Comparison of ENCODE assay signal across 2 cellular contexts in the genomic region with DNA sequence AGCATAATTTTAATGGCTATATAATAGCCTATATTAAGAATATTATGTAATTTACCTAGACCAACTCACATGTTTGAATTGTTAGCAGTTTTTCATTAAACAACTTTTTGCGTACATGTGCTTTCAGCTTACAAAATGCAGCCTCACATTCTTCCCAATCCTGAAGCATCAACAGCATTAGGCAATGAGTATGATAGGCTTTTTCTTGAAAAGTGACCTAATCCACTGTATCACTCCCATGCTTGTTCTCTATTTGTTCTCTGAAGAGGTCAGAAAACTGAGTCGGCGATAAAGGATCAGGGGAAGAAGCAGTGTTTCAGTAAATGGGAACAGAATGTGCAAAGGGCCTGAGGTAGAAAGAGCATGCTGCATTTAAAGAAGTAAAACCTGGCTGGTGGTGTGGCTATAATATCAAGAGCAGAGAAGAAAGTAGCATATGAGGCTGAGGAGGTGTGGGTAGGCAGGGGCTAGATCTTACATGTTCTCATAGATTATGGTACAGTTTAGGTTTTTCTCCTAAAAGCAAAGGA.
TF ChIP-seq lines count a peak whose summit lies in the region.

No MANE protein-coding gene starts in this region.

TF ChIP-seq in IMR-90, 13 proteins besides CTCF, POLR2A, EP300 and RAD21 (continued from another document):
- TF ChIP-seq, protein P1, sequence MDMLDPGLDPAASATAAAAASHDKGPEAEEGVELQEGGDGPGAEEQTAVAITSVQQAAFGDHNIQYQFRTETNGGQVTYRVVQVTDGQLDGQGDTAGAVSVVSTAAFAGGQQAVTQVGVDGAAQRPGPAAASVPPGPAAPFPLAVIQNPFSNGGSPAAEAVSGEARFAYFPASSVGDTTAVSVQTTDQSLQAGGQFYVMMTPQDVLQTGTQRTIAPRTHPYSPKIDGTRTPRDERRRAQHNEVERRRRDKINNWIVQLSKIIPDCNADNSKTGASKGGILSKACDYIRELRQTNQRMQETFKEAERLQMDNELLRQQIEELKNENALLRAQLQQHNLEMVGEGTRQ (IDR thresholded peaks at IDR 0.05; ENCODE audit: low read depth, low read length): no peak
- TF ChIP-seq, protein P2, sequence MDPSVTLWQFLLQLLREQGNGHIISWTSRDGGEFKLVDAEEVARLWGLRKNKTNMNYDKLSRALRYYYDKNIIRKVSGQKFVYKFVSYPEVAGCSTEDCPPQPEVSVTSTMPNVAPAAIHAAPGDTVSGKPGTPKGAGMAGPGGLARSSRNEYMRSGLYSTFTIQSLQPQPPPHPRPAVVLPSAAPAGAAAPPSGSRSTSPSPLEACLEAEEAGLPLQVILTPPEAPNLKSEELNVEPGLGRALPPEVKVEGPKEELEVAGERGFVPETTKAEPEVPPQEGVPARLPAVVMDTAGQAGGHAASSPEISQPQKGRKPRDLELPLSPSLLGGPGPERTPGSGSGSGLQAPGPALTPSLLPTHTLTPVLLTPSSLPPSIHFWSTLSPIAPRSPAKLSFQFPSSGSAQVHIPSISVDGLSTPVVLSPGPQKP (IDR thresholded peaks at IDR 0.05; ENCODE audit: borderline replicate concordance, low read depth, low read length): no peak
- no peak for TF ChIP-seq BHLHE40 (IDR thresholded peaks at IDR 0.05; ENCODE audit: low read depth, low read length)
- no peak for TF ChIP-seq MAZ (IDR thresholded peaks at IDR 0.05; ENCODE audit: borderline replicate concordance, low read depth, low read length)
- TF ChIP-seq CEBPB (IDR thresholded peaks at IDR 0.05; ENCODE audit: low read depth, low read length): no peak

TF ChIP-seq in K562, 482 proteins besides CTCF, POLR2A, EP300 and RAD21 (continued from another document):
- no peak for TF ChIP-seq NCOA4 (IDR thresholded peaks at IDR 0.05; ENCODE audit: partially characterized antibody)
- TF ChIP-seq, protein P3, sequence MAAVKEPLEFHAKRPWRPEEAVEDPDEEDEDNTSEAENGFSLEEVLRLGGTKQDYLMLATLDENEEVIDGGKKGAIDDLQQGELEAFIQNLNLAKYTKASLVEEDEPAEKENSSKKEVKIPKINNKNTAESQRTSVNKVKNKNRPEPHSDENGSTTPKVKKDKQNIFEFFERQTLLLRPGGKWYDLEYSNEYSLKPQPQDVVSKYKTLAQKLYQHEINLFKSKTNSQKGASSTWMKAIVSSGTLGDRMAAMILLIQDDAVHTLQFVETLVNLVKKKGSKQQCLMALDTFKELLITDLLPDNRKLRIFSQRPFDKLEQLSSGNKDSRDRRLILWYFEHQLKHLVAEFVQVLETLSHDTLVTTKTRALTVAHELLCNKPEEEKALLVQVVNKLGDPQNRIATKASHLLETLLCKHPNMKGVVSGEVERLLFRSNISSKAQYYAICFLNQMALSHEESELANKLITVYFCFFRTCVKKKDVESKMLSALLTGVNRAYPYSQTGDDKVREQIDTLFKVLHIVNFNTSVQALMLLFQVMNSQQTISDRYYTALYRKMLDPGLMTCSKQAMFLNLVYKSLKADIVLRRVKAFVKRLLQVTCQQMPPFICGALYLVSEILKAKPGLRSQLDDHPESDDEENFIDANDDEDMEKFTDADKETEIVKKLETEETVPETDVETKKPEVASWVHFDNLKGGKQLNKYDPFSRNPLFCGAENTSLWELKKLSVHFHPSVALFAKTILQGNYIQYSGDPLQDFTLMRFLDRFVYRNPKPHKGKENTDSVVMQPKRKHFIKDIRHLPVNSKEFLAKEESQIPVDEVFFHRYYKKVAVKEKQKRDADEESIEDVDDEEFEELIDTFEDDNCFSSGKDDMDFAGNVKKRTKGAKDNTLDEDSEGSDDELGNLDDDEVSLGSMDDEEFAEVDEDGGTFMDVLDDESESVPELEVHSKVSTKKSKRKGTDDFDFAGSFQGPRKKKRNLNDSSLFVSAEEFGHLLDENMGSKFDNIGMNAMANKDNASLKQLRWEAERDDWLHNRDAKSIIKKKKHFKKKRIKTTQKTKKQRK (IDR thresholded peaks at IDR 0.05; ENCODE audit: borderline replicate concordance, low read depth, low read length): no peak
- TF ChIP-seq RAD51 (IDR thresholded peaks at IDR 0.05; ENCODE audit: borderline replicate concordance, low read depth): no peak
